In genomic region chr19:51345076-51345620, GRCh38 we compare ENCODE assay signal across 1 cellular context.
TF ChIP-seq lines count a peak whose summit lies in the region.

No MANE protein-coding gene starts in this region.

TF ChIP-seq in K562, 482 proteins besides CTCF, POLR2A, EP300 and RAD21:
- 0 out of 2 replicates have a peak, but pooled peaks have one; percentile 21 for TF ChIP-seq RBFOX2 (IDR thresholded peaks at IDR 0.05; ENCODE audit: low read depth, low read length)
- TF ChIP-seq POLR2G (IDR thresholded peaks at IDR 0.05; ENCODE audit: low read depth, low read length): peak; percentile 50; the same call in 1 of the 2 replicates
- TF ChIP-seq MTF1 (CRISPR knock-in tag; IDR thresholded peaks at IDR 0.05; ENCODE audit: borderline replicate concordance): no peak
